Comparison of ENCODE assay signal across 14 cellular contexts in genomic region chr15:70533931-70534742, GRCh38.
DNase-seq lines count a peak whose midpoint lies in the region; ATAC-seq, FAIRE-seq and TF ChIP-seq lines count a peak whose summit lies in the region.
"Had no signal": no experiment of that assay in that cellular context is flagged by ENCODE, and none has a peak within 500 bp of the region (broad histone marks: within the 10 kb centered on the region; RNA-seq: fewer than 3 reads in every experiment).

No MANE protein-coding gene starts in this region.

- no peak for TF ChIP-seq POLR2A in spleen (IDR thresholded peaks at IDR 0.05)
- TF ChIP-seq POLR2A in GM18505 (IDR thresholded peaks at IDR 0.05; ENCODE audit: borderline replicate concordance, extremely low read depth, insufficient read depth, insufficient read length) = no peak

- H3K9ac ChIP-seq in astrocyte (ENCODE audit: low read length) = no peak overlapping the region

- no peaks in the 10 kb centered on the region for H3K9me3 Mint-ChIP-seq in activated T-cell treated with anti-CD3 and anti-CD28 coated beads, Interleukin-2, amount 50 U/mL, for 4 hours
- peaks cover 2% of the 10 kb centered on the region for H3K9me3 Mint-ChIP-seq in astrocyte (ENCODE audit: unreplicated experiment)
- H3K9me3 Mint-ChIP-seq: activated B cell treated with CpG ODN at 0.5 μM for 24 hours had no signal

- H3K27me3 Mint-ChIP-seq in activated T-cell treated with anti-CD3 and anti-CD28 coated beads, Interleukin-2, amount 50 U/mL, for 4 hours (ENCODE audit: low read depth) = no peaks in the 10 kb centered on the region
- H3K27me3 Mint-ChIP-seq in astrocyte (ENCODE audit: low read depth, unreplicated experiment) = peaks cover 76% of the 10 kb centered on the region

- H3K4me2 ChIP-seq in astrocyte (ENCODE audit: low read length) = no peak overlapping the region

- H3K27ac ChIP-seq in astrocyte (ENCODE audit: low read depth, low read length) (no peak overlapping the region), spleen (peak overlapping the region in 1 of 8 donors; percentile 65)

- DNase-seq in activated T-cell treated with anti-CD3 and anti-CD28 coated beads, Interleukin-2, amount 50 U/mL, for 4 hours = no peak
- no peak for DNase-seq in activated T-cell treated with anti-CD3 and anti-CD28 coated beads, Interleukin-2, amount 50 U/mL, for 1 hour
- peak; percentile 51 for DNase-seq in M059J (ENCODE audit: low read depth)
- peak; percentile 25 for DNase-seq in astrocyte (ENCODE audit: low read depth)
- DNase-seq in spleen = no peak
- DNase-seq in mucosa of gallbladder (ENCODE audit: low spot score) = no peak
- DNase-seq in NCI-H146 (lab: John Stamatoyannopoulos, UW) = no peak
- DNase-seq: activated B cell treated with CpG ODN at 0.5 μM for 24 hours, C1 segment of cervical spinal cord, NCI-H1436 treated with DMSO at 0.1 percent for 48 hours, NCI-H774, SHP77 had no signal

- H3K79me2 ChIP-seq in astrocyte (ENCODE audit: insufficient read depth, low read length) = no peaks in the 10 kb centered on the region

- H3K4me1 Mint-ChIP-seq in activated T-cell treated with anti-CD3 and anti-CD28 coated beads, Interleukin-2, amount 50 U/mL, for 4 hours (ENCODE audit: low read depth) = peaks cover 77% of the 10 kb centered on the region
- H3K4me1 Mint-ChIP-seq in astrocyte (ENCODE audit: low read depth, unreplicated experiment) = peaks cover 8% of the 10 kb centered on the region

- H3K4me1 ChIP-seq in astrocyte (ENCODE audit: insufficient read depth, low read length) (no peaks in the 10 kb centered on the region), spleen (peaks cover 0 to 46% (median 24%) of the 10 kb centered on the region in 6 donors)

- H3K4me3 Mint-ChIP-seq in activated T-cell treated with anti-CD3 and anti-CD28 coated beads, Interleukin-2, amount 50 U/mL, for 4 hours = peak overlapping the region; percentile 80
- H3K4me3 Mint-ChIP-seq in astrocyte (ENCODE audit: unreplicated experiment) = no peak overlapping the region
- H3K4me3 Mint-ChIP-seq: activated B cell treated with CpG ODN at 0.5 μM for 24 hours had no signal

- WGBS in spleen, 5 donors = 21 to 27% (median 24%) methylated on average over 4 of the region's 4 CpGs

- H3K4me3 ChIP-seq in astrocyte (ENCODE audit: insufficient read depth, low read depth, low read length) (no peak overlapping the region), spleen (peak overlapping the region in 5 of 8 donors; percentile 8 to 53 (median 28))

- no peak overlapping the region for H3K27ac Mint-ChIP-seq in astrocyte (ENCODE audit: unreplicated experiment)
- H3K27ac Mint-ChIP-seq: activated B cell treated with CpG ODN at 0.5 μM for 24 hours, progenitor cell of endocrine pancreas had no signal

- H2AFZ ChIP-seq in astrocyte (ENCODE audit: low read depth, low read length) = no peak overlapping the region

- intact Hi-C loops in spleen (cut with DNase I; ENCODE audit: low total_unique reads) = no loop called here

- FAIRE-seq in astrocyte (lab: Jason Lieb, UNC) = no peak

- peaks cover 56% of the 10 kb centered on the region for H3K27me3 ChIP-seq in astrocyte (ENCODE audit: insufficient read depth, low read length)
- peaks cover 0 to 4% (median 0%) of the 10 kb centered on the region in 7 donors for H3K27me3 ChIP-seq in spleen (replicated peaks in 1 of 7)

- H3K36me3 ChIP-seq in astrocyte (ENCODE audit: insufficient read depth, low read length) = no peaks in the 10 kb centered on the region
- no peaks in the 10 kb centered on the region for H3K36me3 ChIP-seq in spleen

- no peak for ATAC-seq in activated T-cell treated with anti-CD3 and anti-CD28 coated beads, Interleukin-2, amount 50 U/mL, for 4 hours
- no peak for ATAC-seq in GM18505 (IDR thresholded peaks at IDR 0.05; ENCODE audit: unreplicated experiment)

- no peak for TF ChIP-seq CTCF in astrocyte (IDR thresholded peaks at IDR 0.05; ENCODE audit: insufficient read depth, low read depth, low read length)
- no peak for TF ChIP-seq CTCF in spleen (IDR thresholded peaks at IDR 0.05 in 8 of 11, conservative IDR thresholded peaks at IDR 0.05 in 3 of 11)

- H3K36me3 Mint-ChIP-seq in activated T-cell treated with anti-CD3 and anti-CD28 coated beads, Interleukin-2, amount 50 U/mL, for 4 hours (ENCODE audit: insufficient read depth) = no peaks in the 10 kb centered on the region
- peaks cover 3% of the 10 kb centered on the region for H3K36me3 Mint-ChIP-seq in astrocyte (ENCODE audit: low read depth, unreplicated experiment)

- H4K20me1 ChIP-seq in astrocyte (ENCODE audit: insufficient read depth, low read length) = no peaks in the 10 kb centered on the region

- no peaks in the 10 kb centered on the region for H3K9me3 ChIP-seq in astrocyte (ENCODE audit: insufficient read depth, low read depth, low read length)
- H3K9me3 ChIP-seq in spleen = no peaks in the 10 kb centered on the region

Comparison
In these comparisons a context has a peak if more than half of its experiments do, and no peak if none do; other contexts are left out.
1. DNase-seq: peak in M059J (single experiment) and astrocyte (single experiment); none in activated T-cell treated with anti-CD3 and anti-CD28 coated beads, Interleukin-2, amount 50 U/mL, for 4 hours (single experiment), activated T-cell treated with anti-CD3 and anti-CD28 coated beads, Interleukin-2, amount 50 U/mL, for 1 hour (single experiment), spleen (single experiment), mucosa of gallbladder (single experiment) and NCI-H146 (single experiment).